8 cellular contexts compared by ENCODE assay signal in genomic region chr4:139453371-139454110, GRCh38. TPM values are rescaled to one million over a fixed set of nuclear protein-coding genes. Genes with fewer than 3 reads are reported as not detected.
DNase-seq lines count a peak whose midpoint lies in the region; ATAC-seq, FAIRE-seq and TF ChIP-seq lines count a peak whose summit lies in the region.

No MANE protein-coding gene starts in this region.

- H3K27ac ChIP-seq in SU-DHL-6 (ENCODE audit: low read depth, low read length) (peak overlapping the region; percentile 89), cardiac muscle cell (peak overlapping the region; percentile 95), parathyroid adenoma (peak overlapping the region; percentile 92), tibial nerve (peak overlapping the region; percentile 89 to 99 (median 96))

- H3K27me3 ChIP-seq in SU-DHL-6 (ENCODE audit: low read length) (no peaks in the 10 kb centered on the region), adipocyte (replicated peaks; ENCODE audit: control insufficient read depth, insufficient read depth, low read length) (no peaks in the 10 kb centered on the region), cardiac muscle cell (no peaks in the 10 kb centered on the region), parathyroid adenoma (ENCODE audit: control insufficient read depth, insufficient read depth, low read length) (no peaks in the 10 kb centered on the region), tibial nerve (no peaks in the 10 kb centered on the region)

- TF ChIP-seq POLR2A in GM12891 (IDR thresholded peaks at IDR 0.05; ENCODE audit: low read depth, low read length) (peak; percentile 82), tibial nerve (IDR thresholded peaks at IDR 0.05) (peak; percentile 71 to 75)

- H3F3A ChIP-seq in SU-DHL-6 (ENCODE audit: insufficient read depth): peaks cover 9% of the 10 kb centered on the region

- WGBS in tibial nerve, 2 donors: 0 to 1% methylated on average over 27 of the region's 76 CpGs

- H2AFZ ChIP-seq in SU-DHL-6 (ENCODE audit: low read depth, low read length, severe bottlenecking): peak overlapping the region; percentile 93
- H2AFZ ChIP-seq in parathyroid adenoma: peak overlapping the region; percentile 91

- peak; percentile 94 for FAIRE-seq in GM12891 (lab: Jason Lieb, UNC)

- TF ChIP-seq CTCF in SU-DHL-6 (IDR thresholded peaks at IDR 0.05; ENCODE audit: insufficient read depth, low read length, poor library complexity, severe bottlenecking) (no peak), cardiac muscle cell (IDR thresholded peaks at IDR 0.05; ENCODE audit: low read depth, low read length) (no peak), parathyroid adenoma (IDR thresholded peaks at IDR 0.05) (no peak), tibial nerve (IDR thresholded peaks at IDR 0.05) (peak in 3 of 5 experiments; percentile 10 to 43 (median 12))

- peak; percentile 11 to 84 for TF ChIP-seq EP300 in tibial nerve (IDR thresholded peaks at IDR 0.05)

- peak overlapping the region; percentile 98 for H3K4me2 ChIP-seq in SU-DHL-6 (ENCODE audit: low read depth, low read length, poor library complexity, severe bottlenecking)
- H3K4me2 ChIP-seq in parathyroid adenoma (ENCODE audit: low read length): peak overlapping the region; percentile 90

- no peaks in the 10 kb centered on the region for H3K36me3 ChIP-seq in SU-DHL-6 (ENCODE audit: low read length)
- H3K36me3 ChIP-seq in adipocyte (ENCODE audit: control insufficient read depth, insufficient read depth, low read length, severe bottlenecking): no peaks in the 10 kb centered on the region
- H3K36me3 ChIP-seq in cardiac muscle cell: no peaks in the 10 kb centered on the region
- no peaks in the 10 kb centered on the region for H3K36me3 ChIP-seq in parathyroid adenoma (ENCODE audit: control insufficient read depth, insufficient read depth, low read length)
- H3K36me3 ChIP-seq in tibial nerve: no peaks in the 10 kb centered on the region

- peak; percentile 85 for DNase-seq in GM12891 (ENCODE audit: insufficient read length, low spot score)
- peak; percentile 87 to 100 (median 99) for DNase-seq in NCI-H1417 (lab: John Stamatoyannopoulos, UW)
- DNase-seq in adipocyte (ENCODE audit: low read depth): peak; percentile 99
- peak; percentile 97 to 99 for DNase-seq in cardiac muscle cell (ENCODE audit: low read depth in 1 of 2, low spot score in 1 of 2)
- DNase-seq in tibial nerve (ENCODE audit: low spot score in 2 of 2): peak; percentile 94 to 96

- no peaks in the 10 kb centered on the region for H3K9me2 ChIP-seq in SU-DHL-6 (replicated peaks; ENCODE audit: insufficient read depth, low read length)

- H3K79me2 ChIP-seq in SU-DHL-6 (ENCODE audit: insufficient read depth, low read length) (peaks cover 41% of the 10 kb centered on the region), parathyroid adenoma (peaks cover 16% of the 10 kb centered on the region)

- peak overlapping the region; percentile 87 for H3K4me3 ChIP-seq in SU-DHL-6 (ENCODE audit: insufficient read depth, low read length, poor library complexity, severe bottlenecking)
- peak overlapping the region; percentile 97 for H3K4me3 ChIP-seq in adipocyte (ENCODE audit: low read length)
- H3K4me3 ChIP-seq in cardiac muscle cell: peak overlapping the region; percentile 93
- H3K4me3 ChIP-seq in parathyroid adenoma (ENCODE audit: low read depth, low read length): peak overlapping the region; percentile 84
- peak overlapping the region; percentile 73 to 98 (median 85) for H3K4me3 ChIP-seq in tibial nerve

- ATAC-seq in HG02798 (IDR thresholded peaks at IDR 0.05; ENCODE audit: poor library complexity, unreplicated experiment): peak; percentile 91

- no peaks in the 10 kb centered on the region for H4K20me1 ChIP-seq in SU-DHL-6 (ENCODE audit: low read depth, low read length)

- H3K4me1 ChIP-seq in adipocyte (ENCODE audit: control insufficient read depth, insufficient read depth, low read length) (peaks cover 48% of the 10 kb centered on the region), cardiac muscle cell (ENCODE audit: low read depth) (peaks cover 14% of the 10 kb centered on the region), parathyroid adenoma (no peaks in the 10 kb centered on the region), tibial nerve (peaks cover 0 to 57% (median 18%) of the 10 kb centered on the region in 4 donors)

- H3K9ac ChIP-seq in SU-DHL-6 (ENCODE audit: low read length) (peak overlapping the region; percentile 86), adipocyte (ENCODE audit: low read length) (peak overlapping the region; percentile 92), parathyroid adenoma (peak overlapping the region; percentile 35)

- no peaks in the 10 kb centered on the region for H3K9me3 ChIP-seq in SU-DHL-6 (ENCODE audit: insufficient read depth, low read length)
- no peaks in the 10 kb centered on the region for H3K9me3 ChIP-seq in adipocyte (ENCODE audit: control insufficient read depth, low read length)
- H3K9me3 ChIP-seq in cardiac muscle cell (ENCODE audit: low read depth): no peaks in the 10 kb centered on the region
- no peaks in the 10 kb centered on the region for H3K9me3 ChIP-seq in parathyroid adenoma (ENCODE audit: control insufficient read depth, low read length)
- no peaks in the 10 kb centered on the region for H3K9me3 ChIP-seq in tibial nerve

TF ChIP-seq in GM12891, 5 proteins besides CTCF, POLR2A, EP300 and RAD21:
- TF ChIP-seq TAF1 (IDR thresholded peaks at IDR 0.05; ENCODE audit: low read depth, low read length) (peak; percentile 53; the same call in 1 of the 2 replicates), POU2F2 (IDR thresholded peaks at IDR 0.05; ENCODE audit: low read depth, low read length) (peak; percentile 56), POLR2AphosphoS5 (IDR thresholded peaks at IDR 0.05; ENCODE audit: low read depth, low read length) (peak; percentile 80), SPI1 (IDR thresholded peaks at IDR 0.05; ENCODE audit: low read depth, low read length) (peak; percentile 34; the same call in 1 of the 2 replicates), PAX5 (IDR thresholded peaks at IDR 0.05; ENCODE audit: insufficient read depth, low read length, severe bottlenecking) (no peak)

RNA-seq across cellular contexts. Expression of gene RAB33B, which starts 0.4 kb away (rescaled TPM):
- 2.8 TPM for polyA plus RNA-seq in GM12891 (2012; ENCODE audit: low read depth, missing spikeins)
- 6.6 and 8.8 TPM in 2 replicates for total RNA-seq in cardiac muscle cell
- 8.4 and 10.4 TPM in 2 replicates for polyA plus RNA-seq in cardiac muscle cell
- 10 to 100 TPM; 13.2 to 18.6 (median 15.0) TPM for total RNA-seq in tibial nerve

Comparison
In these comparisons a context has a peak if more than half of its experiments do, and no peak if none do; other contexts are left out.
1. Peak in every context shown above with its lines: DNase-seq, ATAC-seq, H3K4me3 ChIP-seq and H3K27ac ChIP-seq.
2. H3K9ac ChIP-seq: peak in every context shown above with its lines; median percentile 92 in adipocyte; 86 in SU-DHL-6; 35 in parathyroid adenoma.
3. CTCF ChIP-seq: peak in tibial nerve (3 of 5); none in SU-DHL-6 (single experiment), cardiac muscle cell (single experiment) and parathyroid adenoma (single experiment).